ENCODE assay signal across 8 cellular contexts in the genomic region with DNA sequence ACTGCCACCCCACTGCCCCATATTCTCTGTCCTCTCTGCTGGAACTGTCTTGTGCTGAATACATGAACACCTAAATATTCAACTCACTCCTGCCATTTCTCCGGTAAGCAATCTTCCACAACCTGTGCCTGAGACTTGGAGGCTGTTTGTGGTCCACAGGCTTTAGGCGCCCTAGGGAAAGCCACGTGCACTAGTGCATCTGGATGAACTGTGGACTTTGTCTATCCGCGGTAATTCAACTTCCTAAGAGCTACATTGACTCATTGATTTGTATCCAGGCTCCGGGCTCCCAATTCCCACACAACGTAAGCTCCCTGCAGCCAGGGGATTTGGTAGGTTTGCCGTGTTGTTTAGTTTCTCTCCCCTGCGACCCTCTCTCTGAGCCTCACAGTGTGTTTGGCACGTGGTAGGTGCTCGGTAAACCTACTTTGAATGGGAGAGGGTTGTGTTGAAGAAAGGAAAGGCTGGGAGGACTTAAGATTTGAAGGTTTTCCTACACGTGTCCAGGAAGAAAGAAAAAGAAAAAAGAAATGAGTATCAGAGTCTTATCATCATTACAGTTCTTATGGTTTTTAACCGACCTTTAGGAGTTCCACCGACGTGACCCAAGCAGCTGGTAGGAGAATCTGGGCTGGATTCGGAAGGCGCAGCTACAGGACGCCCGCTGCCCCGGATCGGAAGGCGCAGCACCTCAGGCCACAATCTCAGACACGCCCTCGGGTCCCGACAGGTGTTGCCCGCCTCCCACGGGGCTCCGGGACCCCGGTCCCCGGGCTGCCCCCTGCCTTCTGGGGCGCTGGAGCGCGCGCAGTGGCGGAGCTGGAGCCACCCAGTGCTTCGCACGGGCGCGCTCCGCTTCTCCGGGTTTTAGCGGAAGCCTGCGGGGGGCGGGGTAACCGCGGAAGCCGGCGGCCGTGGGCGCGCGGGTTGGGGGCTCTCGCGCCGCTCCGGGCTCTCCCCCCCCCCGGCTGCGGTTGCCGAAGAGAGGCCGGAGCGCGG.
DNase-seq lines count a peak whose midpoint lies in the region; ATAC-seq and TF ChIP-seq lines count a peak whose summit lies in the region.

No MANE protein-coding gene starts in this region.

- peak overlapping the region; percentile 23 for H3K4me3 Mint-ChIP-seq in activated CD4-positive, alpha-beta T cell treated with anti-CD3 and anti-CD28 coated beads for 36 hours

- H3K27me3 Mint-ChIP-seq in activated CD4-positive, alpha-beta T cell treated with anti-CD3 and anti-CD28 coated beads for 36 hours = peaks cover 29% of the 10 kb centered on the region

- no peaks in the 10 kb centered on the region for H3K9me3 Mint-ChIP-seq in activated CD4-positive, alpha-beta T cell treated with anti-CD3 and anti-CD28 coated beads for 36 hours (ENCODE audit: low read depth)

- peak overlapping the region; percentile 28 to 41 (median 39) for H3K4me3 ChIP-seq in stomach

- no peak for TF ChIP-seq CTCF in stomach (IDR thresholded peaks at IDR 0.05)

- TF ChIP-seq POLR2A in stomach (IDR thresholded peaks at IDR 0.05) = no peak

- CTCF ChIA-PET in activated CD4-positive, alpha-beta T cell treated with anti-CD3 and anti-CD28 coated beads for 36 hours (lab: Charles Lee) = no interaction called here

- H3K27me3 ChIP-seq in stomach = peaks cover 8 to 45% (median 32%) of the 10 kb centered on the region in 3 donors

- H3K36me3 ChIP-seq in stomach = no peaks in the 10 kb centered on the region

- no peak for TF ChIP-seq EP300 in stomach (IDR thresholded peaks at IDR 0.05)

- H3K4me1 Mint-ChIP-seq in activated CD4-positive, alpha-beta T cell treated with anti-CD3 and anti-CD28 coated beads for 36 hours = peaks cover 4% of the 10 kb centered on the region

- intact Hi-C loops in activated CD4-positive, alpha-beta T cell treated with anti-CD3 and anti-CD28 coated beads for 36 hours (cut with DNase I, micrococcal nuclease) = no loop called here
- intact Hi-C loops in stomach (cut with DNase I; ENCODE audit: low total_unique reads) = no loop called here

- peaks cover 0 to 22% (median 11%) of the 10 kb centered on the region in 4 donors for H3K4me1 ChIP-seq in stomach

- H3K27ac ChIP-seq in stomach = peak overlapping the region in 3 of 5 donors; percentile 13 to 60 (median 30)

- H3K27ac Mint-ChIP-seq in activated CD4-positive, alpha-beta T cell treated with anti-CD3 and anti-CD28 coated beads for 36 hours = no peak overlapping the region

- H3K9me3 ChIP-seq in stomach = peaks cover 0 to 13% (median 0%) of the 10 kb centered on the region in 4 donors

- POLR2A ChIA-PET in activated CD4-positive, alpha-beta T cell treated with anti-CD3 and anti-CD28 coated beads for 36 hours (lab: Charles Lee) = no interaction called here

- 9 to 24% (median 11%) methylated on average over 18 to 62 of the region's 62 CpGs for WGBS in stomach, 5 donors

- ATAC-seq in activated CD4-positive, alpha-beta T cell treated with anti-CD3 and anti-CD28 coated beads for 36 hours = no peak
- ATAC-seq in HG02571 (IDR thresholded peaks at IDR 0.05; ENCODE audit: unreplicated experiment) = no peak

- DNase-seq in activated CD4-positive, alpha-beta T cell treated with anti-CD3 and anti-CD28 coated beads for 36 hours = peak; percentile 5
- DNase-seq in activated CD4-positive, alpha-beta T cell treated with anti-CD3 and anti-CD28 coated beads for 48 hours = no peak
- peak; percentile 89 for DNase-seq in OCI-M1 (lab: John Stamatoyannopoulos, UW)
- peak; percentile 52 for DNase-seq in iPS-NIHi7 (ENCODE audit: extremely low spot score)
- DNase-seq in stomach = no peak
- no peak for DNase-seq in NCI-H345 treated with DMSO at 0.1 percent for 48 hours (lab: John Stamatoyannopoulos, UW; ENCODE audit: unreplicated experiment)
- DNase-seq in hepatic stellate cell (ENCODE audit: low spot score) = no peak

- no peaks in the 10 kb centered on the region for H3K36me3 Mint-ChIP-seq in activated CD4-positive, alpha-beta T cell treated with anti-CD3 and anti-CD28 coated beads for 36 hours (ENCODE audit: low read depth)

Comparison
In these comparisons a context has a peak if more than half of its experiments do, and no peak if none do; other contexts are left out.
1. DNase-seq: peak in activated CD4-positive, alpha-beta T cell treated with anti-CD3 and anti-CD28 coated beads for 36 hours (single experiment), OCI-M1 (single experiment) and iPS-NIHi7 (single experiment); none in activated CD4-positive, alpha-beta T cell treated with anti-CD3 and anti-CD28 coated beads for 48 hours (single experiment), stomach (single experiment), NCI-H345 treated with DMSO at 0.1 percent for 48 hours (single experiment) and hepatic stellate cell (single experiment).